ENCODE assay signal across 8 cellular contexts in the genomic region with DNA sequence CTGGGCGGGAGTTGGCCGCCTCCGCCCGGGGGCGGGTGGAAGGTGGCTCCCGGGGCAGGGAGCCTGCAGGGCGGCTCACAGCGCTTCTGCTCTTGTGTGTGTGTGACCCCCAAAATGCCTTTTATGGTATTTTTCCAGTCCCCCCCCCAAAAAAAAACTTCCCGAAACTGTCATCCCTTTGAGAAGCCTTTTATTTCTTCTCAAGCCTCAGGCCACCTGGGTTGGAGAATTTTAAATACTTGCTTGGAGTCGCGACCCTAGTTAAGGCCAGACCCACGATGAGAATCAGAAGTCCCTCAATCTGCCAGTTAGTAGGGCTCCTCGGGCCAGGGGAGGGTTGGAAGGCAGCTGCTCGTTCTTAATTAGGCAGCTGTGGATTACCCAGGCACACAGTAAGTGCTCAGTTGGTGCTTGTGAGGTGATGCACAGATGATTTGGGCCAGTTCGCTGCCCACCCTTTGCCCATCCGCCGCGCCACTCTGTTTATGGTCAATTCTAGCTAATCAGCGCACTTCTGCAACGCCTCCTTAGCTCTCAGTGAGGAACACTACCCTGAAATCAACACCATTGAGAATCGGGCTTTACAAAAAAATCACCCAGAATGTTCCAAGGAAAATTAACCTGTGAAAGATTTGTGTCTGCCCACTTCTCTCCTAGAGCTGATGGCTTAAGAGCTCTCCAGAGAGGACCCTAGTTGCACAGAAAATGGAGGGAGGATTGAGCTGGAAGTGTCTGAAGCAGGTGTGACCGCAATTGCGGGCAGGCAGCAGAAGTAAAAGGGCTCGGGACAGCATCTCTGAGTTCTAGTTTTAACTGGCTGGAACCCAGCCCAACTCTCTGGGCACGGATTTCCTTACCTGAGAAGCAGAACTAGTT. TPM values are rescaled to one million over a fixed set of nuclear protein-coding genes. Genes with fewer than 3 reads are reported as not detected.
DNase-seq lines count a peak whose midpoint lies in the region; ATAC-seq lines count a peak whose summit lies in the region.

No MANE protein-coding gene starts in this region.

- CTCF ChIA-PET in activated naive CD4-positive, alpha-beta T cell treated with anti-CD3 and anti-CD28 coated beads, Interleukin-2, amount 10 ng/mL, durations not matched to agents 7 days and 5 days (lab: Charles Lee), result interaction anchor here (1.2 kb wide), 1 partner anchor 10 kb away, joined by 4 read pairs; no protein-coding TSS in a partner anchor

- peaks cover 16% of the 10 kb centered on the region for H3K4me1 Mint-ChIP-seq in activated naive CD4-positive, alpha-beta T cell treated with anti-CD3 and anti-CD28 coated beads, Interleukin-2, amount 10 ng/mL, durations not matched to agents 7 days and 5 days
- peaks cover 7 to 26% (median 21%) of the 10 kb centered on the region in 4 donors for H3K4me1 Mint-ChIP-seq in naive thymus-derived CD8-positive, alpha-beta T cell

- H3K27me3 Mint-ChIP-seq in activated naive CD4-positive, alpha-beta T cell treated with anti-CD3 and anti-CD28 coated beads, Interleukin-2, amount 10 ng/mL, durations not matched to agents 7 days and 5 days, result peaks cover 71% of the 10 kb centered on the region
- peaks cover 7 to 26% (median 17%) of the 10 kb centered on the region in 5 donors for H3K27me3 Mint-ChIP-seq in naive thymus-derived CD8-positive, alpha-beta T cell

- ATAC-seq in naive thymus-derived CD8-positive, alpha-beta T cell, result peak; percentile 44 to 52
- no peak for ATAC-seq in HG03108 (IDR thresholded peaks at IDR 0.05; ENCODE audit: unreplicated experiment)

- intact Hi-C loops in posterior vena cava (cut with DNase I), result no loop called here

- DNase-seq in activated naive CD4-positive, alpha-beta T cell treated with anti-CD3 and anti-CD28 coated beads, Interleukin-2, amount 10 ng/mL, durations not matched to agents 7 days and 5 days, result peak; percentile 23
- DNase-seq in activated naive CD4-positive, alpha-beta T cell treated with anti-CD3 and anti-CD28 coated beads, Interleukin-2, amount 50 U/mL, for 16 hours, result no peak
- DNase-seq in NCI-H69 (lab: John Stamatoyannopoulos, UW), result peak; percentile 57
- peak; percentile 58 for DNase-seq in ecto neural progenitor cell (ENCODE audit: low spot score)
- peak in 3 of 10 donors; percentile 4 to 48 (median 24) for DNase-seq in naive thymus-derived CD8-positive, alpha-beta T cell
- no peak for DNase-seq in posterior vena cava (ENCODE audit: low spot score)
- no peak for DNase-seq in NK-92 treated with Interleukin-12 subunit alpha and Interleukin-12 subunit beta, amount 100 ng/mL, for 24 hours (lab: John Stamatoyannopoulos, UW)

- H3K36me3 Mint-ChIP-seq in activated naive CD4-positive, alpha-beta T cell treated with anti-CD3 and anti-CD28 coated beads, Interleukin-2, amount 10 ng/mL, durations not matched to agents 7 days and 5 days, result no peaks in the 10 kb centered on the region
- H3K36me3 Mint-ChIP-seq in naive thymus-derived CD8-positive, alpha-beta T cell, result no peaks in the 10 kb centered on the region

- no peak overlapping the region for H3K27ac Mint-ChIP-seq in activated naive CD4-positive, alpha-beta T cell treated with anti-CD3 and anti-CD28 coated beads, Interleukin-2, amount 10 ng/mL, durations not matched to agents 7 days and 5 days
- peak overlapping the region in 3 of 10 donors; percentile 27 to 43 (median 37) for H3K27ac Mint-ChIP-seq in naive thymus-derived CD8-positive, alpha-beta T cell

- H3K9me3 Mint-ChIP-seq in activated naive CD4-positive, alpha-beta T cell treated with anti-CD3 and anti-CD28 coated beads, Interleukin-2, amount 10 ng/mL, durations not matched to agents 7 days and 5 days, result no peaks in the 10 kb centered on the region
- no peaks in the 10 kb centered on the region for H3K9me3 Mint-ChIP-seq in naive thymus-derived CD8-positive, alpha-beta T cell

- POLR2A ChIA-PET in naive thymus-derived CD8-positive, alpha-beta T cell (lab: Charles Lee), result no interaction called here

- H3K4me3 Mint-ChIP-seq in activated naive CD4-positive, alpha-beta T cell treated with anti-CD3 and anti-CD28 coated beads, Interleukin-2, amount 10 ng/mL, durations not matched to agents 7 days and 5 days, result peak overlapping the region; percentile 64
- H3K4me3 Mint-ChIP-seq in naive thymus-derived CD8-positive, alpha-beta T cell, result peak overlapping the region; percentile 82 to 90 (median 86)

RNA-seq across cellular contexts. Expression of a gene that starts 0.6 kb away (rescaled TPM):
- 1 to 10 TPM; 1.0 to 1.1 TPM for total RNA-seq in naive thymus-derived CD8-positive, alpha-beta T cell
- polyA plus RNA-seq in naive thymus-derived CD8-positive, alpha-beta T cell, result 1 to 10 TPM in 2 of 3 donors, under 1 TPM in 1; 0.07 to 4.4 (median 1.0) TPM
- 10 to 100 TPM; 11.9 to 16.7 TPM for total RNA-seq in posterior vena cava

Comparison
In these comparisons a context has a peak if more than half of its experiments do, and no peak if none do; other contexts are left out.
1. DNase-seq: peak in activated naive CD4-positive, alpha-beta T cell treated with anti-CD3 and anti-CD28 coated beads, Interleukin-2, amount 10 ng/mL, durations not matched to agents 7 days and 5 days (single experiment), NCI-H69 (single experiment) and ecto neural progenitor cell (single experiment); none in activated naive CD4-positive, alpha-beta T cell treated with anti-CD3 and anti-CD28 coated beads, Interleukin-2, amount 50 U/mL, for 16 hours (single experiment), posterior vena cava (single experiment) and NK-92 treated with Interleukin-12 subunit alpha and Interleukin-12 subunit beta, amount 100 ng/mL, for 24 hours (single experiment).
2. RNA of a gene that starts 0.6 kb away (total RNA-seq): 11.9 to 16.7 TPM in posterior vena cava; 1.0 to 1.1 TPM in naive thymus-derived CD8-positive, alpha-beta T cell; every median in the first group is over 4 times any median in the second.